1 cellular context compared by ENCODE assay signal in the genomic region with DNA sequence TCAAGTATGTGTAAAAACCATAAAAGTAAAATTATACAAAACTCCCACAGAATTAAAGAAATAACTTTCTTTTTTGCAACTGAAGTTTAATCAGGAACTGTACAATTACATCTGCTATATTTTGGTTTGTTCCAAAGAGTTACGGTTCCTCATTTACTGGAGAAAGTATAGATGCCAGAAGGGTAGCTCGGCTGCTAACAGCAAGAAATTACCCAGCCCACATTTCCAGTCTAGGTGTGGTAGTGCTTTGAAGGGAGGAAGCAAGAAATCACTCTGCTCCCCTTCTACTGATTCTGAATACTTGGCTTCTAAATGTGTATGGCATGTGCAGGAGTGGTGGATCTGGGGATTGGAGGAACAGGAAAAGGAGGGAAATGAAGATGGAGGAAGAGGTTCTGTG.
A peak's percentile ranks its signal among the peaks of the same experiment; 100 is the strongest.
TF ChIP-seq lines count a peak whose summit lies in the region.

No MANE protein-coding gene starts in this region.

TF ChIP-seq in GM12878, 131 proteins besides CTCF, POLR2A, EP300 and RAD21:
- TF ChIP-seq CUX1 (IDR thresholded peaks at IDR 0.05; ENCODE audit: insufficient replicate concordance, low read depth, low read length): no peak
- 0 out of 2 replicates have a peak, but pooled peaks have one; percentile 10 for TF ChIP-seq IKZF1 (conservative IDR thresholded peaks at IDR 0.05)
- no peak for TF ChIP-seq FOXK2 (IDR thresholded peaks at IDR 0.05)
- no peak for TF ChIP-seq ZBTB40 (IDR thresholded peaks at IDR 0.05; ENCODE audit: borderline replicate concordance)
- no peak for TF ChIP-seq ELK1 (IDR thresholded peaks at IDR 0.05; ENCODE audit: low read depth, low read length)
- TF ChIP-seq NBN (IDR thresholded peaks at IDR 0.05): peak; percentile 23; the same call in 1 of the 2 replicates
- TF ChIP-seq SPI1 (IDR thresholded peaks at IDR 0.05; ENCODE audit: borderline replicate concordance, insufficient read depth, low read depth, low read length): peak; percentile 54; the same call in 1 of the 2 replicates
- no peak for TF ChIP-seq ZNF207 (IDR thresholded peaks at IDR 0.05; ENCODE audit: borderline replicate concordance)
- TF ChIP-seq SMARCA5 (IDR thresholded peaks at IDR 0.05): no peak
- TF ChIP-seq SMC3 (IDR thresholded peaks at IDR 0.05; ENCODE audit: borderline replicate concordance, low read length): no peak
